ENCODE assay signal across 29 cellular contexts in genomic region chr2:207719008-207719407, GRCh38.
"Had no signal": no experiment of that assay in that cellular context is flagged by ENCODE, and none has a peak within 500 bp of the region (broad histone marks: within the 10 kb centered on the region; RNA-seq: fewer than 3 reads in every experiment).

No MANE protein-coding gene starts in this region.

- H3K27me3 ChIP-seq: stomach, suprapubic skin, testis, thyroid gland, tibial artery, tibial nerve, transverse colon, upper lobe of left lung, upper lobe of right lung, uterus, vagina had no signal

- H3K27ac ChIP-seq: stomach, suprapubic skin, testis, thoracic aorta, tibial artery, tibial nerve, transverse colon, upper lobe of left lung, upper lobe of right lung, uterus, vagina had no signal

- H3K36me3 ChIP-seq: suprapubic skin, thoracic aorta, thyroid gland, tibial artery, tibial nerve, transverse colon, upper lobe of left lung, uterus, vagina had no signal

- H3K36me3 Mint-ChIP-seq: stimulated activated effector memory CD8-positive, alpha-beta T cell treated with anti-CD3 and anti-CD28 coated beads, Interleukin-12 subunit alpha, Interleukin-12 subunit beta, amount 100 ng/mL, for 72 hours had no signal

- FAIRE-seq: urothelium cell line had no signal

- H3K9me3 ChIP-seq: stomach, suprapubic skin, testis, thoracic aorta, thyroid gland, tibial artery, tibial nerve, transverse colon, upper lobe of left lung, upper lobe of right lung, uterus, vagina had no signal

- H3K27ac Mint-ChIP-seq: stimulated activated effector memory CD8-positive, alpha-beta T cell treated with anti-CD3 and anti-CD28 coated beads, Interleukin-12 subunit alpha, Interleukin-12 subunit beta, amount 100 ng/mL, for 72 hours; stimulated activated memory B cell treated with anti-CD40 and anti-IgM and Interleukin-4, amounts not matched to agents 10 μg/mL and 1 μg/mL and 100 μg/mL, for 72 hours; stimulated activated naive B cell treated with anti-CD40 and anti-IgM and Interleukin-4, amounts not matched to agents 10 μg/mL and 1 μg/mL and 100 μg/mL, for 72 hours; stimulated activated naive CD8-positive, alpha-beta T cell treated with anti-CD3 and anti-CD28 coated beads, Interleukin-15, amount 100 ng/mL, for 72 hours; stimulated activated naive CD8-positive, alpha-beta T cell treated with anti-CD3 and anti-CD28 coated beads, Interleukin-15, Interleukin-2, amounts not matched to agents 100 ng/mL and 50 ng/mL, for 24 hours; type B pancreatic cell had no signal

- H3K27me3 Mint-ChIP-seq: stimulated activated memory B cell treated with anti-CD40 and anti-IgM and Interleukin-4, amounts not matched to agents 10 μg/mL and 1 μg/mL and 100 μg/mL, for 72 hours; stimulated activated naive B cell treated with anti-CD40 and anti-IgM and Interleukin-4, amounts not matched to agents 10 μg/mL and 1 μg/mL and 100 μg/mL, for 72 hours; stimulated activated naive CD8-positive, alpha-beta T cell treated with anti-CD3 and anti-CD28 coated beads, Interleukin-15, amount 100 ng/mL, for 72 hours; stimulated activated naive CD8-positive, alpha-beta T cell treated with anti-CD3 and anti-CD28 coated beads, Interleukin-15, Interleukin-2, amounts not matched to agents 100 ng/mL and 50 ng/mL, for 24 hours; type B pancreatic cell had no signal

- H3K9me3 Mint-ChIP-seq: stimulated activated effector memory CD8-positive, alpha-beta T cell treated with anti-CD3 and anti-CD28 coated beads, Interleukin-12 subunit alpha, Interleukin-12 subunit beta, amount 100 ng/mL, for 72 hours; stimulated activated memory B cell treated with anti-CD40 and anti-IgM and Interleukin-4, amounts not matched to agents 10 μg/mL and 1 μg/mL and 100 μg/mL, for 72 hours; stimulated activated naive B cell treated with anti-CD40 and anti-IgM and Interleukin-4, amounts not matched to agents 10 μg/mL and 1 μg/mL and 100 μg/mL, for 72 hours; stimulated activated naive CD8-positive, alpha-beta T cell treated with anti-CD3 and anti-CD28 coated beads, Interleukin-15, amount 100 ng/mL, for 72 hours; stimulated activated naive CD8-positive, alpha-beta T cell treated with anti-CD3 and anti-CD28 coated beads, Interleukin-15, Interleukin-2, amounts not matched to agents 100 ng/mL and 50 ng/mL, for 24 hours; type B pancreatic cell had no signal

- DNase-seq: stimulated activated CD4-positive, alpha-beta T cell treated with anti-CD3 and anti-CD28 coated beads, Interleukin-2, amount 100 ng/mL, for 48 hours; stimulated activated CD4-positive, alpha-beta T cell treated with anti-CD3 and anti-CD28 coated beads, Interleukin-4, amount 100 ng/mL, for 1 hour; stimulated activated CD4-positive, alpha-beta T cell treated with anti-CD3 and anti-CD28 coated beads, Interleukin-4, amount 100 ng/mL, for 24 hours; stimulated activated CD4-positive, alpha-beta T cell treated with anti-CD3 and anti-CD28 coated beads, Interleukin-4, amount 100 ng/mL, for 4 hours; stimulated activated CD8-positive, alpha-beta memory T cell treated with anti-CD3 and anti-CD28 coated beads, Interleukin-4, amount 100 ng/mL, for 48 hours; stimulated activated naive B cell treated with anti-CD40 and anti-IgM and Interleukin-4, amounts not matched to agents 10 μg/mL and 1 μg/mL and 100 μg/mL, for 72 hours; stimulated activated naive CD4-positive, alpha-beta T cell; stimulated activated naive CD4-positive, alpha-beta T cell treated with Interleukin-2 at 50 U/mL for 16 hours; stimulated activated naive CD8-positive, alpha-beta T cell treated with anti-CD3 and anti-CD28 coated beads, Interleukin-15, amount 100 ng/mL, for 72 hours; stimulated activated naive CD8-positive, alpha-beta T cell treated with anti-CD3 and anti-CD28 coated beads, Interleukin-15, Interleukin-2, amounts not matched to agents 100 U/mL and 50 U/mL, for 24 hours; stomach; substantia nigra; testis; thyroid gland; tibial artery; transverse colon; trophoblast cell; upper lobe of left lung; upper lobe of right lung; uterus had no signal

- H3K4me3 ChIP-seq: stomach, suprapubic skin, testis, thoracic aorta, thyroid gland, tibial artery, tibial nerve, transverse colon, upper lobe of left lung, upper lobe of right lung, uterus, vagina had no signal

- H3K4me1 ChIP-seq: testis, transverse colon, uterus had no signal

- H3K4me3 Mint-ChIP-seq: stimulated activated effector memory CD8-positive, alpha-beta T cell treated with anti-CD3 and anti-CD28 coated beads, Interleukin-12 subunit alpha, Interleukin-12 subunit beta, amount 100 ng/mL, for 72 hours; stimulated activated memory B cell treated with anti-CD40 and anti-IgM and Interleukin-4, amounts not matched to agents 10 μg/mL and 1 μg/mL and 100 μg/mL, for 72 hours; stimulated activated naive B cell treated with anti-CD40 and anti-IgM and Interleukin-4, amounts not matched to agents 10 μg/mL and 1 μg/mL and 100 μg/mL, for 72 hours; stimulated activated naive CD8-positive, alpha-beta T cell treated with anti-CD3 and anti-CD28 coated beads, Interleukin-15, amount 100 ng/mL, for 72 hours; stimulated activated naive CD8-positive, alpha-beta T cell treated with anti-CD3 and anti-CD28 coated beads, Interleukin-15, Interleukin-2, amounts not matched to agents 100 ng/mL and 50 ng/mL, for 24 hours; type B pancreatic cell had no signal

- ATAC-seq: stimulated activated effector memory CD8-positive, alpha-beta T cell treated with anti-CD3 and anti-CD28 coated beads, Interleukin-12 subunit alpha, Interleukin-12 subunit beta, amount 100 ng/mL, for 72 hours; stimulated activated memory B cell treated with anti-CD40 and anti-IgM and Interleukin-4, amounts not matched to agents 10 μg/mL and 1 μg/mL and 100 μg/mL, for 72 hours; stimulated activated naive B cell treated with anti-CD40 and anti-IgM and Interleukin-4, amounts not matched to agents 10 μg/mL and 1 μg/mL and 100 μg/mL, for 72 hours; stimulated activated naive CD8-positive, alpha-beta T cell treated with anti-CD3 and anti-CD28 coated beads, Interleukin-15, amount 100 ng/mL, for 72 hours; stimulated activated naive CD8-positive, alpha-beta T cell treated with anti-CD3 and anti-CD28 coated beads, Interleukin-15, Interleukin-2, amounts not matched to agents 100 U/mL and 50 U/mL, for 24 hours; upper lobe of right lung had no signal
